8 cellular contexts compared by ENCODE assay signal in the genomic region with DNA sequence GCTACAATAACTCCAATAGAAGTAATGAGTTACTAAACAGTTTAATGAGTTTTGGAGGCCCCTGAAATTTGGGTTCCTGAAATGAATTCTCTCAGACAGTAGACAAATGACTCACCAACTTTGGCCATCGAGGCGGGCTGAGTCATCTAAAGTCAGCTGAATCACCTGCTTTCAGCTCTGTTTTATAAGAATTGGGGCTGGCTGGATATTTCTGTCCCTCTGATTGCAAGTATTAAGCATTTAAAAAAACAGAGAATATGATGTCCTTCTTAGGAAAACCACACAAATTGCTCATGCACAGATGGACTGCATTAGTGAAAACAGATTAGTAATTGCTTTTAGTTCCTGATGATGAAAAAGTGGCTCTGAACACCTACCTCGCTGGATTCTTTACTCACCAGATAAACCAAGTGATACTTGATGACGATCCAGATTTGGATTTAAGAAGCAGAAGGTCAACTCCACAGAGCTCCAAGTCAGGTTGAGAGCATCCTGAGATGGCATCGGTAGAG. TPM values are rescaled to one million over a fixed set of nuclear protein-coding genes. Genes with fewer than 3 reads are reported as not detected.
DNase-seq lines count a peak whose midpoint lies in the region; ATAC-seq and TF ChIP-seq lines count a peak whose summit lies in the region.

No MANE protein-coding gene starts in this region.

- no peaks in the 10 kb centered on the region for H3K9me3 Mint-ChIP-seq in CD4-positive, alpha-beta T cell
- peaks cover 10% of the 10 kb centered on the region for H3K9me3 Mint-ChIP-seq in activated T-cell treated with anti-CD3 and anti-CD28 coated beads, Interleukin-2, amount 50 U/mL, for 24 hours

- intact Hi-C loops in CD4-positive, alpha-beta T cell (cut with DNase I, micrococcal nuclease) = loop anchor here (10.0 kb wide), 2 partner anchors 398 to 1292 kb away; no protein-coding TSS in a partner anchor

- CTCF ChIA-PET in CD4-positive, alpha-beta T cell (lab: Charles Lee) = no interaction called here

- no peak overlapping the region for H3K27ac Mint-ChIP-seq in CD4-positive, alpha-beta T cell
- peak overlapping the region; percentile 87 for H3K27ac Mint-ChIP-seq in activated T-cell treated with anti-CD3 and anti-CD28 coated beads, Interleukin-2, amount 50 U/mL, for 24 hours

- H3K27me3 ChIP-seq in CD4-positive, alpha-beta T cell (ENCODE audit: control insufficient read depth, insufficient read depth, low read length) = no peaks in the 10 kb centered on the region
- H3K27me3 ChIP-seq in WERI-Rb-1 (ENCODE audit: insufficient read depth, low read depth, severe bottlenecking) = no peaks in the 10 kb centered on the region

- no peaks in the 10 kb centered on the region for H3K4me1 Mint-ChIP-seq in CD4-positive, alpha-beta T cell (ENCODE audit: low read depth)
- H3K4me1 Mint-ChIP-seq in activated T-cell treated with anti-CD3 and anti-CD28 coated beads, Interleukin-2, amount 50 U/mL, for 24 hours (ENCODE audit: low read depth) = peaks cover 43% of the 10 kb centered on the region

- no peak for ATAC-seq in CD4-positive, alpha-beta T cell (ENCODE audit: poor library complexity)
- peak; percentile 82 for ATAC-seq in GM21528 (IDR thresholded peaks at IDR 0.05; ENCODE audit: low FRiP score, unreplicated experiment)

- H3K36me3 ChIP-seq in WERI-Rb-1 = no peaks in the 10 kb centered on the region

- DNase-seq in CD4-positive, alpha-beta T cell = peak in 6 of 10 experiments; percentile 0 to 7 (median 4)
- DNase-seq in HT-29 (ENCODE audit: low spot score) = peak; percentile 44
- peak; percentile 68 for DNase-seq in activated T-cell treated with anti-CD3 and anti-CD28 coated beads, Interleukin-2, amount 50 U/mL, for 24 hours
- peak; percentile 44 for DNase-seq in glomerular endothelial cell (ENCODE audit: extremely low read depth, low read depth, low spot score)
- DNase-seq in stimulated activated CD4-positive, alpha-beta T cell treated with anti-CD3 and anti-CD28 coated beads, Interleukin-2, amount 100 ng/mL, for 48 hours = peak; percentile 48 to 50
- DNase-seq in WERI-Rb-1 = no peak
- no peak for DNase-seq in NCI-H82 treated with DMSO at 0.1 percent for 48 hours (lab: John Stamatoyannopoulos, UW; ENCODE audit: unreplicated experiment)

- no peak overlapping the region for H3K27ac ChIP-seq in CD4-positive, alpha-beta T cell (ENCODE audit: low read depth, low read length)
- no peak overlapping the region for H3K27ac ChIP-seq in WERI-Rb-1

- no peak overlapping the region for H3K4me3 Mint-ChIP-seq in CD4-positive, alpha-beta T cell
- H3K4me3 Mint-ChIP-seq in activated T-cell treated with anti-CD3 and anti-CD28 coated beads, Interleukin-2, amount 50 U/mL, for 24 hours = peak overlapping the region; percentile 41

- no peak for TF ChIP-seq CTCF in CD4-positive, alpha-beta T cell (IDR thresholded peaks at IDR 0.05)
- no peak for TF ChIP-seq CTCF in WERI-Rb-1 (IDR thresholded peaks at IDR 0.05; ENCODE audit: low read depth, low read length)

- H3K27me3 Mint-ChIP-seq in CD4-positive, alpha-beta T cell = peaks cover 6% of the 10 kb centered on the region
- no peaks in the 10 kb centered on the region for H3K27me3 Mint-ChIP-seq in activated T-cell treated with anti-CD3 and anti-CD28 coated beads, Interleukin-2, amount 50 U/mL, for 24 hours

- H3K9me3 ChIP-seq in CD4-positive, alpha-beta T cell (ENCODE audit: control insufficient read depth, low read length) = no peaks in the 10 kb centered on the region
- H3K9me3 ChIP-seq in WERI-Rb-1 (ENCODE audit: severe bottlenecking) = no peaks in the 10 kb centered on the region

- H3K36me3 Mint-ChIP-seq in CD4-positive, alpha-beta T cell (ENCODE audit: low read depth) = no peaks in the 10 kb centered on the region
- peaks cover 2% of the 10 kb centered on the region for H3K36me3 Mint-ChIP-seq in activated T-cell treated with anti-CD3 and anti-CD28 coated beads, Interleukin-2, amount 50 U/mL, for 24 hours (ENCODE audit: low read depth)

- POLR2A ChIA-PET in CD4-positive, alpha-beta T cell (lab: Charles Lee) = no interaction called here

- no peak overlapping the region for H3K4me3 ChIP-seq in WERI-Rb-1 (ENCODE audit: low read depth, low read length)

RNA-seq across cellular contexts. Expression of a gene that starts 59.1 kb away (rescaled TPM):
- 1 to 10 TPM; 1.8 to 2.0 TPM for total RNA-seq in CD4-positive, alpha-beta T cell
- not detected in 2 replicates for total RNA-seq in HT-29 (2014; rRNA removed; shearing (Covaris generic))
- total RNA-seq in glomerular endothelial cell = 0.23 and 0.58 TPM in 2 replicates

Comparison
In these comparisons a context has a peak if more than half of its experiments do, and no peak if none do; other contexts are left out.
1. DNase-seq: peak in CD4-positive, alpha-beta T cell (6 of 10), HT-29 (single experiment), activated T-cell treated with anti-CD3 and anti-CD28 coated beads, Interleukin-2, amount 50 U/mL, for 24 hours (single experiment), glomerular endothelial cell (single experiment) and stimulated activated CD4-positive, alpha-beta T cell treated with anti-CD3 and anti-CD28 coated beads, Interleukin-2, amount 100 ng/mL, for 48 hours (2 of 2); none in WERI-Rb-1 (single experiment) and NCI-H82 treated with DMSO at 0.1 percent for 48 hours (single experiment).